In genomic region chr1:3282186-3282585, GRCh38 we compare ENCODE assay signal across 25 cellular contexts.
A peak's percentile ranks its signal among the peaks of the same experiment; 100 is the strongest.
DNase-seq lines count a peak whose midpoint lies in the region; ATAC-seq, FAIRE-seq and TF ChIP-seq lines count a peak whose summit lies in the region.
"Had no signal": no experiment of that assay in that cellular context is flagged by ENCODE, and none has a peak within 500 bp of the region (broad histone marks: within the 10 kb centered on the region; RNA-seq: fewer than 3 reads in every experiment).

No MANE protein-coding gene starts in this region.

- no peak overlapping the region for H3K23ac ChIP-seq in H1 (ENCODE audit: insufficient read length)

- CTCF ChIA-PET in HEK293 (lab: Yijun Ruan, JAX) (interaction anchor here (0.5 to 1.6 kb wide), 4 partner anchors 11 to 269 kb away, joined by 3 to 5 read pairs (median 3); no protein-coding TSS in a partner anchor), H1 (lab: Charles Lee; ENCODE audit: partially characterized antibody) (interaction anchor here (0.9 to 5.9 kb wide), 12 partner anchors 9 to 215 kb away, joined by 3 to 32 read pairs (median 4); no protein-coding TSS in a partner anchor), Calu3 (lab: Charles Lee) (no interaction called here)

- no peak overlapping the region for H2BK120ac ChIP-seq in H1 (replicated peaks; ENCODE audit: low read depth, low read length)

- H2BK15ac ChIP-seq in H1 (ENCODE audit: low read length), result no peak overlapping the region

- peak overlapping the region; percentile 38; the same call in 1 of the 2 replicates for H4K8ac ChIP-seq in H1 (ENCODE audit: extremely low read depth, insufficient read depth, low read length)

- no peak overlapping the region for H3K14ac ChIP-seq in H1 (ENCODE audit: insufficient read length)

- no peaks in the 10 kb centered on the region for H3K79me2 ChIP-seq in H1 (ENCODE audit: control insufficient read depth in 1 of 2, insufficient read depth in 2 of 2, low read length in 2 of 2)

- POLR2A ChIA-PET in HEK293 (lab: Yijun Ruan, JAX), result no interaction called here
- POLR2A ChIA-PET in H1 (lab: Charles Lee; ENCODE audit: partially characterized antibody), result no interaction called here

- no peak overlapping the region for H2AFZ ChIP-seq in H1 (ENCODE audit: low read length)

- TF ChIP-seq CTCF in HEK293 (tag by site-specific recombination; IDR thresholded peaks at IDR 0.05) (no peak), H1 (IDR thresholded peaks at IDR 0.05; ENCODE audit: control extremely low read depth in 1 of 3, insufficient read depth in 1 of 3, low read depth in 1 of 3, low read length in 3 of 3) (no peak), WERI-Rb-1 (IDR thresholded peaks at IDR 0.05; ENCODE audit: low read depth, low read length) (no peak), Calu3 (IDR thresholded peaks at IDR 0.05; ENCODE audit: unreplicated experiment) (no peak), spleen (IDR thresholded peaks at IDR 0.05 in 8 of 11, conservative IDR thresholded peaks at IDR 0.05 in 3 of 11) (no peak)

- no peak overlapping the region for H3K4ac ChIP-seq in H1 (replicated peaks; ENCODE audit: insufficient read length, low read depth, low read length)

- H3K56ac ChIP-seq in H1 (replicated peaks; ENCODE audit: insufficient read length, low read depth, low read length), result no peak overlapping the region

- in situ Hi-C loops in HAP-1 (cut with MboI; ENCODE audit: low sequenced_read_pairs), result no loop called here

- H3K4me1 Mint-ChIP-seq in stimulated activated effector memory CD8-positive, alpha-beta T cell treated with anti-CD3 and anti-CD28 coated beads, Interleukin-12 subunit alpha, Interleukin-12 subunit beta, amount 100 ng/mL, for 72 hours, result no peaks in the 10 kb centered on the region
- no peaks in the 10 kb centered on the region for H3K4me1 Mint-ChIP-seq in Calu3 (ENCODE audit: low read depth, unreplicated experiment)
- H3K4me1 Mint-ChIP-seq: B cell; CD14-positive monocyte; CD4-positive, alpha-beta memory T cell; CD4-positive, CD25-positive, alpha-beta regulatory T cell; CD8-positive, alpha-beta memory T cell had no signal

- H4K20me1 ChIP-seq in BLaER1 (peaks cover 35% of the 10 kb centered on the region; the same call in 1 of the 2 replicates), H1 (replicated peaks in 1 of 2; ENCODE audit: control insufficient read depth in 1 of 2, insufficient read depth in 2 of 2, low read length in 2 of 2) (peaks cover 0 to 2% of the 10 kb centered on the region in 2 experiments)

- H3K27ac Mint-ChIP-seq in stimulated activated effector memory CD8-positive, alpha-beta T cell treated with anti-CD3 and anti-CD28 coated beads, Interleukin-12 subunit alpha, Interleukin-12 subunit beta, amount 100 ng/mL, for 72 hours, result no peak overlapping the region
- no peak overlapping the region for H3K27ac Mint-ChIP-seq in Calu3 (ENCODE audit: unreplicated experiment)
- H3K27ac Mint-ChIP-seq: B cell; CD14-positive monocyte; CD4-positive, alpha-beta memory T cell; CD4-positive, CD25-positive, alpha-beta regulatory T cell; CD8-positive, alpha-beta memory T cell had no signal

- H3K4me2 ChIP-seq in BLaER1 (peak overlapping the region; percentile 55), H1 (ENCODE audit: insufficient read depth in 1 of 2, low read depth in 2 of 2, low read length in 2 of 2) (no peak overlapping the region)

- H2BK20ac ChIP-seq in H1 (ENCODE audit: low read length), result no peak overlapping the region

- no peak overlapping the region for H2AK5ac ChIP-seq in H1 (ENCODE audit: low read depth, low read length)

- TF ChIP-seq POLR2A in H1 (IDR thresholded peaks at IDR 0.05; ENCODE audit: control extremely low read depth in 1 of 2, low read depth in 2 of 2, low read length in 2 of 2), result no peak
- TF ChIP-seq POLR2A in spleen (IDR thresholded peaks at IDR 0.05), result no peak

- H3K4me1 ChIP-seq in BLaER1 (peaks cover 9% of the 10 kb centered on the region; the same call in 1 of the 2 replicates), HEK293 (ENCODE audit: control insufficient read depth, insufficient read depth, low read length) (no peaks in the 10 kb centered on the region), H1 (replicated peaks in 1 of 4; ENCODE audit: control insufficient read depth in 3 of 4, insufficient read depth in 4 of 4, low read length in 3 of 4) (peaks cover 0 to 15% (median 5%) of the 10 kb centered on the region in 4 experiments; a peak in 5 of 7 replicates), HAP-1 (peaks cover 4% of the 10 kb centered on the region; the same call in 1 of the 2 replicates), spleen (peaks cover 0 to 11% (median 4%) of the 10 kb centered on the region in 6 donors)

- H3K27ac ChIP-seq in BLaER1, result no peak overlapping the region
- H3K27ac ChIP-seq in HEK293 (ENCODE audit: extremely low read depth, low read depth, low read length), result no peak overlapping the region
- no peak overlapping the region for H3K27ac ChIP-seq in H1 (ENCODE audit: low read depth, low read length)
- no peak overlapping the region for H3K27ac ChIP-seq in WERI-Rb-1
- H3K27ac ChIP-seq in spleen, result no peak overlapping the region

- no peak overlapping the region for H4K91ac ChIP-seq in H1 (replicated peaks; ENCODE audit: insufficient read length, low read length)

- 86% methylated on average over 8 of the region's 9 CpGs; no CpG with 5 or more reads in 1 of the 2 experiments for WGBS in H1 (ENCODE audit: extremely low coverage in 1 of 2, insufficient coverage in 1 of 2, insufficient read length in 1 of 2, insufficient replicate concordance in 2 of 2, low coverage in 1 of 2, low lambda C conversion rate in 2 of 2, missing lambda C conversion rate in 1 of 2), 2 experiments
- 77 to 90% (median 83%) methylated on average over 8 to 9 of the region's 9 CpGs for WGBS in spleen, 5 donors

- H3K9me3 Mint-ChIP-seq in stimulated activated effector memory CD8-positive, alpha-beta T cell treated with anti-CD3 and anti-CD28 coated beads, Interleukin-12 subunit alpha, Interleukin-12 subunit beta, amount 100 ng/mL, for 72 hours, result no peaks in the 10 kb centered on the region
- no peaks in the 10 kb centered on the region for H3K9me3 Mint-ChIP-seq in Calu3 (ENCODE audit: low read depth, unreplicated experiment)
- H3K9me3 Mint-ChIP-seq: CD14-positive monocyte; CD4-positive, alpha-beta memory T cell; CD8-positive, alpha-beta memory T cell had no signal

- no peaks in the 10 kb centered on the region for H3K79me1 ChIP-seq in H1 (ENCODE audit: low read depth, low read length)

- H3K27me3 ChIP-seq in BLaER1, result peaks cover 57% of the 10 kb centered on the region
- H3K27me3 ChIP-seq in H1 (replicated peaks in 1 of 4; ENCODE audit: control insufficient read depth in 3 of 4, extremely low read depth in 1 of 4, insufficient read depth in 3 of 4, low read length in 3 of 4), result peaks cover 0 to 6% (median 1%) of the 10 kb centered on the region in 4 experiments; a peak in 2 of 7 replicates
- H3K27me3 ChIP-seq in WERI-Rb-1 (ENCODE audit: insufficient read depth, low read depth, severe bottlenecking), result no peaks in the 10 kb centered on the region
- H3K27me3 ChIP-seq in HAP-1 (ENCODE audit: low read depth), result 0 out of 2 replicates have a peak, but pooled peaks cover 2% of the 10 kb centered on the region
- H3K27me3 ChIP-seq in spleen (replicated peaks in 1 of 7), result peaks cover 0 to 62% (median 15%) of the 10 kb centered on the region in 7 donors

- no peak overlapping the region for H2BK5ac ChIP-seq in H1 (ENCODE audit: low read depth, low read length)

- ATAC-seq in stimulated activated effector memory CD8-positive, alpha-beta T cell treated with anti-CD3 and anti-CD28 coated beads, Interleukin-12 subunit alpha, Interleukin-12 subunit beta, amount 100 ng/mL, for 72 hours, result peak; percentile 8

- no peaks in the 10 kb centered on the region for H3K23me2 ChIP-seq in H1 (ENCODE audit: low read depth, low read length)

- no TSS peak for BruUV-seq in Calu3 (replicated peaks; lab: Mats Ljungman, UMichigan)

- no peaks in the 10 kb centered on the region for H3K36me3 Mint-ChIP-seq in stimulated activated effector memory CD8-positive, alpha-beta T cell treated with anti-CD3 and anti-CD28 coated beads, Interleukin-12 subunit alpha, Interleukin-12 subunit beta, amount 100 ng/mL, for 72 hours
- H3K36me3 Mint-ChIP-seq in Calu3 (ENCODE audit: insufficient read depth, unreplicated experiment), result no peaks in the 10 kb centered on the region
- H3K36me3 Mint-ChIP-seq: CD14-positive monocyte; CD4-positive, alpha-beta memory T cell; CD4-positive, CD25-positive, alpha-beta regulatory T cell; CD8-positive, alpha-beta memory T cell had no signal

- no peak overlapping the region for H3K4me3 Mint-ChIP-seq in stimulated activated effector memory CD8-positive, alpha-beta T cell treated with anti-CD3 and anti-CD28 coated beads, Interleukin-12 subunit alpha, Interleukin-12 subunit beta, amount 100 ng/mL, for 72 hours
- H3K4me3 Mint-ChIP-seq in Calu3 (ENCODE audit: low read depth, unreplicated experiment), result no peak overlapping the region
- H3K4me3 Mint-ChIP-seq: B cell; CD14-positive monocyte; CD4-positive, alpha-beta memory T cell; CD4-positive, CD25-positive, alpha-beta regulatory T cell; CD8-positive, alpha-beta memory T cell had no signal

- no peak for TF ChIP-seq EP300 in H1 (IDR thresholded peaks at IDR 0.05; ENCODE audit: borderline replicate concordance in 1 of 2, low read depth in 2 of 2, low read length in 2 of 2)

- no peak for TF ChIP-seq RAD21 in H1 (IDR thresholded peaks at IDR 0.05 in 1 of 2, conservative IDR thresholded peaks at IDR 0.05 in 1 of 2; ENCODE audit: low read depth in 2 of 2, low read length in 2 of 2)

- DNase-seq in H1 (ENCODE audit: low read depth in 1 of 2, low spot score in 2 of 2) (no peak), WERI-Rb-1 (no peak), HAP-1 (ENCODE audit: low spot score in 2 of 2) (no peak), Calu3 (no peak), spleen (no peak)
- no peak for DNase-seq in stimulated activated effector memory CD8-positive, alpha-beta T cell treated with anti-CD3 and anti-CD28 coated beads, Interleukin-12 subunit alpha, Interleukin-12 subunit beta, amount 100 ng/mL, for 72 hours (ENCODE audit: low spot score in 2 of 2)
- DNase-seq: 8988T; ACHN; AML-193; C1 segment of cervical spinal cord; CD4-positive, alpha-beta memory T cell; CD4-positive, CD25-positive, alpha-beta regulatory T cell; CD8-positive, alpha-beta memory T cell; COR-L47; DMS79 treated with DMSO at 0.1 percent for 48 hours; GF-D8 had no signal

- no peaks in the 10 kb centered on the region for H3K9me3 ChIP-seq in BLaER1
- H3K9me3 ChIP-seq in HEK293 (ENCODE audit: control insufficient read depth, insufficient read depth, low read depth, low read length), result no peaks in the 10 kb centered on the region
- no peaks in the 10 kb centered on the region for H3K9me3 ChIP-seq in H1 (ENCODE audit: insufficient read depth in 2 of 2, low read depth in 1 of 2, low read length in 1 of 2)
- no peaks in the 10 kb centered on the region for H3K9me3 ChIP-seq in WERI-Rb-1 (ENCODE audit: severe bottlenecking)
- no peaks in the 10 kb centered on the region for H3K9me3 ChIP-seq in HAP-1
- no peaks in the 10 kb centered on the region for H3K9me3 ChIP-seq in spleen

- H3K36me3 ChIP-seq in BLaER1 (no peaks in the 10 kb centered on the region), HEK293 (ENCODE audit: control insufficient read depth in 2 of 2, insufficient read depth in 1 of 2, low read length in 2 of 2) (no peaks in the 10 kb centered on the region), H1 (ENCODE audit: control insufficient read depth in 2 of 4, insufficient read depth in 4 of 4, low read length in 3 of 4) (no peaks in the 10 kb centered on the region), WERI-Rb-1 (no peaks in the 10 kb centered on the region), HAP-1 (replicated peaks) (no peaks in the 10 kb centered on the region), spleen (no peaks in the 10 kb centered on the region)

- H3K9ac ChIP-seq in BLaER1 (no peak overlapping the region), H1 (replicated peaks in 1 of 4; ENCODE audit: extremely low read depth in 1 of 4, low read depth in 3 of 4, low read length in 3 of 4) (no peak overlapping the region)

- H3K4me3 ChIP-seq in BLaER1, result no peak overlapping the region
- no peak overlapping the region for H3K4me3 ChIP-seq in HEK293 (ENCODE audit: low read depth, low read length)
- no peak overlapping the region for H3K4me3 ChIP-seq in H1 (ENCODE audit: extremely low read depth in 1 of 4, insufficient read depth in 2 of 4, low read depth in 3 of 4, low read length in 4 of 4)
- H3K4me3 ChIP-seq in WERI-Rb-1 (ENCODE audit: low read depth, low read length), result no peak overlapping the region
- H3K4me3 ChIP-seq in HAP-1, result no peak overlapping the region
- no peak overlapping the region for H3K4me3 ChIP-seq in spleen

- no peak for FAIRE-seq in H1 (lab: Jason Lieb, UNC)
- FAIRE-seq: A204.1, D721Med, G401.6, GM12891, GM19239 had no signal

- peaks cover 42% of the 10 kb centered on the region for H3K27me3 Mint-ChIP-seq in Calu3 (ENCODE audit: unreplicated experiment)
- H3K27me3 Mint-ChIP-seq: B cell had no signal

- intact Hi-C loops in Calu3 (cut with micrococcal nuclease; ENCODE audit: unreplicated experiment), result no loop called here
- intact Hi-C loops in spleen (cut with DNase I; ENCODE audit: low total_unique reads), result no loop called here

- no peak overlapping the region for H3K18ac ChIP-seq in H1 (ENCODE audit: extremely low read depth, low read length)

- H2BK12ac ChIP-seq in H1 (ENCODE audit: low read depth, low read length), result no peak overlapping the region

- no peak overlapping the region for H4K5ac ChIP-seq in H1 (ENCODE audit: insufficient read length, low read depth, low read length)
